6 cellular contexts compared by ENCODE assay signal in the genomic region with DNA sequence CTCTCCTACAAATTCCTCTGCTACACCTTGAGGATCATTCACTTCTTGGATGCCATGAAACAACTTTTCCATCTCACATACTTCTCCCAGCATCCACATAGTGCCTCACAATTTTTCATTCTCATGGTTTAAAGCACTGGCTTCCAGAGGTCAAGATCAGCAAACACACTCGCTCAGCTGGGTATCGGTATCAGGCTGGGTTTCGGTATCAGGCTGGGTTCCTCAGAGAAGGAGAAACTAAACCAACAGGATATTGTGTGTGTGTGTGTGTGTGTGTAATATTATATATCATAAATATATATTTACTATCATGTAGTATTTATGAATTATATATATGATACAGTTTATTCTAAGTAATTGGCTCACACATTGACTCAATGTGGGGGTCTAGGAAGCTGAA. TPM values are rescaled to one million over a fixed set of nuclear protein-coding genes. Genes with fewer than 3 reads are reported as not detected.
"Had no signal": no experiment of that assay in that cellular context is flagged by ENCODE, and none has a peak within 500 bp of the region (broad histone marks: within the 10 kb centered on the region; RNA-seq: fewer than 3 reads in every experiment).

A gene (minus strand): TSS at position 99 of the 400 bp plus-strand sequence. CDS start 624 bp downstream, outside the sequence.

RNA-seq across cellular contexts. Expression of the gene that starts here (rescaled TPM):
- total RNA-seq: HepG2, HT-29, HT1080, IMR-90, K562 had no signal
- polyA plus RNA-seq: HepG2, IgD-negative memory B cell, IMR-90, K562 had no signal
